7 cellular contexts compared by ENCODE assay signal in the genomic region with DNA sequence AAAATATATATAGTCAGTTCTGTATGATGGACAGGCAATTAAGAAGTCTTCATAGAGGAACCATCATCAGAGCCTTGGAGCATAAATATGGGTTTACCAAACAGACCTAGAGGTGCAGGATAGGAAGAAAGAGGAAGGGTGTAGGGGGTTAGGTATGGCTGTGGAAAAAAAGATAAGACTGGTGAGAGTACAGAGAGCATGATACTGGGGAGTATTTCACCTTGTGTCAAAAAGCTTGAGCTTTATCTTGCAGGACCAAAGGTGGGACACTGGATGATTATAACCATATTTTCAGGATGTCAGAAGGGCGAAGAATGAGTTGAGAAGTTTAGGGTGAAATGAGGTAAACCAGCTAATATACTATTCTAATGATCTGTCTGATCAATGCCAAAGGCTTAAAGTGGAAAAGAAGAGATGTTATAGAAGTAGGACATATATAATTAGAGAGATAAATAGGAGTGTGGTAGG.
"Had no signal": no experiment of that assay in that cellular context is flagged by ENCODE, and none has a peak within 500 bp of the region (broad histone marks: within the 10 kb centered on the region; RNA-seq: fewer than 3 reads in every experiment).

No MANE protein-coding gene starts in this region.

- FAIRE-seq: H1, H54 had no signal

- H3K4me2 ChIP-seq: GM23338 had no signal

- ATAC-seq: GM23338 had no signal

- H2AFZ ChIP-seq: GM23338 had no signal

- H3K4me3 ChIP-seq: GM23338 had no signal

- DNase-seq: H9, HCEC 1CT, IMR-90, KBM-7 had no signal
